8 cellular contexts compared by ENCODE assay signal in the genomic region with DNA sequence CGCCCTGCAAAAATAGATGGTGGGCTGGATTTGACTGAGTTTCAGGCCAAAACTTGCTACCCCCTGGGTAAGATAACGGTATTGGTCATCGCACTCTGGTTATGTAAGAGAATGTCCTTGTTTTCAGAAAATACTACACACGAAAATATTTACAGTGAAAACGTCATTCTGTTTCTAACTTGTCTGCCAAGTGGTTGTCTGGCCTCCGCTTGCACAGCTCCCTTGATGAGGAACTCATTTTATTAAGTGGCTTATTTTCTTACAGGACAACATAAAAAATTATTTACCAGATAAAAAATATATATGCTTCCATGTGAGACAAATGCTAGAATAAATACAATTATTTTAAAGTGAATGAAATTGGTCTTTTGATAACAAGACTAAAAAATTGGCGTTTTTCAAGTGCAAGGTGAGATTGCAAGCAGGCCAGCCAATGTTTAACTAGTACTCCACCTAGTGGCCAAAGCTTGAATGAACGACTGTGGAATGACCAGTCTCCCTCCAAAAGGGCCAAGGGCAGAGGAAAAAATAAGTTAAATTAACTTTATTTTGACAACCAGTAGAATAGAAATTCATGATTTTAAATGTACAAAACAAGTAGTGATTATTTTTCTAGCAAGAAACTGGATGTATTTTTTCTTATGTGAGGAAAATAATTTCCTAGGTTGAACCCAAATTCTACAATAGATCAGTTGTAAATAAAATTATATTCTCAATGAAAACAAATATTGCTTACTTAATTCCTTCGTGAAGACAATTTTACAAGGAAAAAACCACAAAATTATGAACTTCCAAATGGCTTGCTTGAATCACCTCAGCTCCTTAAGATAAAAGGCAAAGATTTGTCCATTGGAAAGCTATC.
DNase-seq lines count a peak whose midpoint lies in the region; ATAC-seq, FAIRE-seq and TF ChIP-seq lines count a peak whose summit lies in the region.

No MANE protein-coding gene starts in this region.

- peak; percentile 82 for FAIRE-seq in K562 (lab: Jason Lieb, UNC)

- no peaks in the 10 kb centered on the region for H3K9me1 ChIP-seq in K562 (ENCODE audit: control insufficient read depth, insufficient read depth, low read length)

- DNase-seq in CD4-positive, alpha-beta T cell: peak in 8 of 10 experiments; percentile 7 to 40 (median 22)
- DNase-seq in RPMI7951 (ENCODE audit: low read depth) (peak; percentile 49), K562 (ENCODE audit: extremely low read depth in 1 of 4, low spot score in 3 of 4) (peak; percentile 58 to 68 (median 65)), iPS-NIHi11 (ENCODE audit: low spot score) (peak; percentile 82)
- peak; percentile 26 to 43 (median 31) for DNase-seq in stimulated activated CD4-positive, alpha-beta T cell treated with anti-CD3 and anti-CD28 coated beads, Interleukin-1b, Interleukin-23, amount 100 ng/mL, for 24 hours (ENCODE audit: low read depth in 4 of 4, low spot score in 1 of 4)

- H3K9me3 ChIP-seq in CD4-positive, alpha-beta T cell (ENCODE audit: control insufficient read depth, low read length): no peaks in the 10 kb centered on the region
- no peaks in the 10 kb centered on the region for H3K9me3 ChIP-seq in K562 (replicated peaks; ENCODE audit: control insufficient read depth, insufficient read depth, low read depth, low read length)

- ATAC-seq in CD4-positive, alpha-beta T cell (ENCODE audit: poor library complexity): no peak
- peak; percentile 47 for ATAC-seq in GM18517 (IDR thresholded peaks at IDR 0.05; ENCODE audit: unreplicated experiment)
- ATAC-seq in HG03520 (IDR thresholded peaks at IDR 0.05; ENCODE audit: unreplicated experiment): peak; percentile 60
- ATAC-seq in K562: peak; percentile 86
- ATAC-seq in HG03039 (IDR thresholded peaks at IDR 0.05; ENCODE audit: unreplicated experiment): no peak

- no peak overlapping the region for H3K4me3 ChIP-seq in K562

- H2AFZ ChIP-seq in K562 (ENCODE audit: low read depth, low read length): no peak overlapping the region

- TF ChIP-seq RAD21 in K562 (CRISPR knock-in tag; conservative IDR thresholded peaks at IDR 0.05 in 1 of 2, IDR thresholded peaks at IDR 0.05 in 1 of 2): peak; percentile 65 to 79

- no peaks in the 10 kb centered on the region for H3K4me1 Mint-ChIP-seq in CD4-positive, alpha-beta T cell (ENCODE audit: low read depth)

- WGBS in K562 (ENCODE audit: insufficient coverage, low coverage, missing lambda C conversion rate): 13% methylated on average over 8 of the region's 9 CpGs

- TF ChIP-seq POLR2A in K562 (conservative IDR thresholded peaks at IDR 0.05): no peak

- H3K4me3 Mint-ChIP-seq in CD4-positive, alpha-beta T cell: no peak overlapping the region

- no peaks in the 10 kb centered on the region for H3K79me2 ChIP-seq in K562 (ENCODE audit: control insufficient read depth, insufficient read depth, low read length)

- BruUV-seq in K562 (replicated peaks; lab: Mats Ljungman, UMichigan): no TSS peak

- POLR2A ChIA-PET in CD4-positive, alpha-beta T cell (lab: Charles Lee): no interaction called here
- POLR2A ChIA-PET in K562 (lab: Yijun Ruan, JAX): interaction anchor here (0.6 to 1.2 kb wide), 3 partner anchors 10 to 893 kb away, joined by 3 read pairs; no protein-coding TSS in a partner anchor

- no peaks in the 10 kb centered on the region for H3K9me3 Mint-ChIP-seq in CD4-positive, alpha-beta T cell

- H3K4me1 ChIP-seq in K562 (replicated peaks in 1 of 2; ENCODE audit: control insufficient read depth in 2 of 2, insufficient read depth in 2 of 2, low read length in 2 of 2): no peaks in the 10 kb centered on the region

- H3K27me3 Mint-ChIP-seq in CD4-positive, alpha-beta T cell: no peaks in the 10 kb centered on the region

- intact Hi-C loops in CD4-positive, alpha-beta T cell (cut with DNase I, micrococcal nuclease): loop anchor here (1.0 to 10.0 kb wide), 8 partner anchors 233 to 990 kb away; no protein-coding TSS in a partner anchor
- intact Hi-C loops in K562 (cut with micrococcal nuclease): loop anchor here (1.0 to 10.0 kb wide), 2 partner anchors 233 to 467 kb away; no protein-coding TSS in a partner anchor

- H3K36me3 ChIP-seq in K562 (ENCODE audit: control insufficient read depth, insufficient read depth, low read length): no peaks in the 10 kb centered on the region

- H3K27me3 ChIP-seq in CD4-positive, alpha-beta T cell (ENCODE audit: control insufficient read depth, insufficient read depth, low read length): no peaks in the 10 kb centered on the region
- H3K27me3 ChIP-seq in K562 (ENCODE audit: control insufficient read depth in 2 of 2, insufficient read depth in 2 of 2, low read length in 2 of 2): peaks cover 0 to 10% of the 10 kb centered on the region in 2 experiments; a peak in 2 of 5 replicates

- H3K9ac ChIP-seq in K562 (ENCODE audit: insufficient read depth in 1 of 2, low read depth in 2 of 2, low read length in 2 of 2): no peak overlapping the region

- CTCF ChIA-PET in CD4-positive, alpha-beta T cell (lab: Charles Lee): interaction anchor here (0.9 to 2.1 kb wide), 7 partner anchors 9 to 503 kb away, joined by 3 to 9 read pairs (median 4); no protein-coding TSS in a partner anchor
- CTCF ChIA-PET in K562 (lab: Yijun Ruan, JAX; ENCODE audit: low intra/inter-chr PET ratio): interaction anchor here (0.9 to 1.9 kb wide), 3 partner anchors 233 to 487 kb away, joined by 3 to 15 read pairs (median 4); no protein-coding TSS in a partner anchor

- H3K27ac Mint-ChIP-seq in CD4-positive, alpha-beta T cell: no peak overlapping the region

- H3K4me2 ChIP-seq in K562 (ENCODE audit: insufficient read depth, low read length): no peak overlapping the region

- in situ Hi-C loops in K562 (cut with MboI): loop anchor here (5.0 to 25.0 kb wide), 5 partner anchors 235 to 1360 kb away; no protein-coding TSS in a partner anchor

- peak; percentile 88 for TF ChIP-seq CTCF in CD4-positive, alpha-beta T cell (IDR thresholded peaks at IDR 0.05)
- peak; percentile 59 to 74 (median 63) for TF ChIP-seq CTCF in K562 (IDR thresholded peaks at IDR 0.05 in 2 of 3, conservative IDR thresholded peaks at IDR 0.05 in 1 of 3; ENCODE audit: insufficient read depth in 2 of 3, low read depth in 1 of 3, low read length in 3 of 3)

- H4K20me1 ChIP-seq in K562 (replicated peaks; ENCODE audit: control insufficient read depth, insufficient read depth, low read length): no peaks in the 10 kb centered on the region

- H3K27ac ChIP-seq in CD4-positive, alpha-beta T cell (ENCODE audit: low read depth, low read length): no peak overlapping the region
- no peak overlapping the region for H3K27ac ChIP-seq in K562 (ENCODE audit: extremely low read depth, low read depth, low read length)

- H3K36me3 Mint-ChIP-seq in CD4-positive, alpha-beta T cell (ENCODE audit: low read depth): no peaks in the 10 kb centered on the region

- no peak for TF ChIP-seq EP300 in K562 (IDR thresholded peaks at IDR 0.05; ENCODE audit: low read length)

TF ChIP-seq in K562, 482 proteins besides CTCF, POLR2A, EP300 and RAD21:
- TF ChIP-seq, protein P1, sequence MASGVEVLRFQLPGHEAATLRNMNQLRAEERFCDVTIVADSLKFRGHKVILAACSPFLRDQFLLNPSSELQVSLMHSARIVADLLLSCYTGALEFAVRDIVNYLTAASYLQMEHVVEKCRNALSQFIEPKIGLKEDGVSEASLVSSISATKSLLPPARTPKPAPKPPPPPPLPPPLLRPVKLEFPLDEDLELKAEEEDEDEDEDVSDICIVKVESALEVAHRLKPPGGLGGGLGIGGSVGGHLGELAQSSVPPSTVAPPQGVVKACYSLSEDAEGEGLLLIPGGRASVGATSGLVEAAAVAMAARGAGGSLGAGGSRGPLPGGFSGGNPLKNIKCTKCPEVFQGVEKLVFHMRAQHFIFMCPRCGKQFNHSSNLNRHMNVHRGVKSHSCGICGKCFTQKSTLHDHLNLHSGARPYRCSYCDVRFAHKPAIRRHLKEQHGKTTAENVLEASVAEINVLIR (CRISPR knock-in tag; IDR thresholded peaks at IDR 0.05): no peak
- TF ChIP-seq SMC3 (conservative IDR thresholded peaks at IDR 0.05; ENCODE audit: insufficient read depth, low read depth, low read length): peak; percentile 63
- peak; percentile 13; the same call in 1 of the 2 replicates for TF ChIP-seq KLF16 (IDR thresholded peaks at IDR 0.05)
- no peak for TF ChIP-seq BHLHE40 (IDR thresholded peaks at IDR 0.05; ENCODE audit: low read length)
- TF ChIP-seq, protein P2, sequence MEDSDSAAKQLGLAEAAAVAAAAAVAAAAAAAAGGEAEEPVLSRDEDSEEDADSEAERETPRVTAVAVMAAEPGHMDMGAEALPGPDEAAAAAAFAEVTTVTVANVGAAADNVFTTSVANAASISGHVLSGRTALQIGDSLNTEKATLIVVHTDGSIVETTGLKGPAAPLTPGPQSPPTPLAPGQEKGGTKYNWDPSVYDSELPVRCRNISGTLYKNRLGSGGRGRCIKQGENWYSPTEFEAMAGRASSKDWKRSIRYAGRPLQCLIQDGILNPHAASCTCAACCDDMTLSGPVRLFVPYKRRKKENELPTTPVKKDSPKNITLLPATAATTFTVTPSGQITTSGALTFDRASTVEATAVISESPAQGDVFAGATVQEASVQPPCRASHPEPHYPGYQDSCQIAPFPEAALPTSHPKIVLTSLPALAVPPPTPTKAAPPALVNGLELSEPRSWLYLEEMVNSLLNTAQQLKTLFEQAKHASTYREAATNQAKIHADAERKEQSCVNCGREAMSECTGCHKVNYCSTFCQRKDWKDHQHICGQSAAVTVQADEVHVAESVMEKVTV (CRISPR knock-in tag; IDR thresholded peaks at IDR 0.05): peak; percentile 31; the same call in 1 of the 2 replicates

Comparison
In these comparisons a context has a peak if more than half of its experiments do, and no peak if none do; other contexts are left out.
1. ATAC-seq: peak in GM18517 (single experiment), HG03520 (single experiment) and K562 (single experiment); none in CD4-positive, alpha-beta T cell (single experiment) and HG03039 (single experiment).
2. DNase-seq: peak in every context shown above with its lines; median percentile 82 in iPS-NIHi11; 65 in K562; 49 in RPMI7951; 31 in stimulated activated CD4-positive, alpha-beta T cell treated with anti-CD3 and anti-CD28 coated beads, Interleukin-1b, Interleukin-23, amount 100 ng/mL, for 24 hours; 22 in CD4-positive, alpha-beta T cell.